ENCODE assay signal across 8 cellular contexts in genomic region chr6:115896538-115897129, GRCh38.
DNase-seq lines count a peak whose midpoint lies in the region; ATAC-seq and TF ChIP-seq lines count a peak whose summit lies in the region.

No MANE protein-coding gene starts in this region.

- no peaks in the 10 kb centered on the region for H3K36me3 ChIP-seq in gastrocnemius medialis

- no peaks in the 10 kb centered on the region for H3K27me3 ChIP-seq in gastrocnemius medialis

- H3K4me1 ChIP-seq in gastrocnemius medialis, result no peaks in the 10 kb centered on the region

- no peak for TF ChIP-seq POLR2A in gastrocnemius medialis (IDR thresholded peaks at IDR 0.05)

- H3K27ac ChIP-seq in gastrocnemius medialis, result no peak overlapping the region

- no peaks in the 10 kb centered on the region for H3K9me3 ChIP-seq in gastrocnemius medialis

- DNase-seq in G401 (ENCODE audit: low spot score), result peak; percentile 16
- DNase-seq in NAMALWA (ENCODE audit: low spot score), result peak; percentile 55
- DNase-seq in astrocyte of the cerebellum (ENCODE audit: low read depth), result peak; percentile 28
- peak; percentile 48 for DNase-seq in kidney tubule cell (ENCODE audit: low spot score)
- DNase-seq in gastrocnemius medialis, result no peak

- intact Hi-C loops in gastrocnemius medialis (cut with DNase I; ENCODE audit: low total_unique reads), result no loop called here

- peak; percentile 42 for ATAC-seq in GM21619 (IDR thresholded peaks at IDR 0.05; ENCODE audit: unreplicated experiment)
- ATAC-seq in HG02840 (IDR thresholded peaks at IDR 0.05; ENCODE audit: low FRiP score, unreplicated experiment), result no peak
- ATAC-seq in GM19467 (IDR thresholded peaks at IDR 0.05; ENCODE audit: unreplicated experiment), result no peak
- no peak for ATAC-seq in gastrocnemius medialis

- TF ChIP-seq CTCF in astrocyte of the cerebellum (IDR thresholded peaks at IDR 0.05; ENCODE audit: low read depth, low read length, missing control alignments), result peak; percentile 79
- TF ChIP-seq CTCF in gastrocnemius medialis (IDR thresholded peaks at IDR 0.05 in 4 of 5, conservative IDR thresholded peaks at IDR 0.05 in 1 of 5), result peak in 2 of 5 experiments; percentile 30 to 46

- in situ Hi-C loops in G401 (cut with HindIII; ENCODE audit: low sequenced_read_pairs), result no loop called here
- in situ Hi-C loops in astrocyte of the cerebellum (cut with HindIII; ENCODE audit: low sequenced_read_pairs), result no loop called here
- in situ Hi-C loops in gastrocnemius medialis (cut with MboI; ENCODE audit: low sequenced_read_pairs in 4 of 4), result loop anchor here in 1 of 4 donors (10.0 kb wide), 1 partner anchor 1152 kb away; no protein-coding TSS in a partner anchor

- H3K4me3 ChIP-seq in astrocyte of the cerebellum (ENCODE audit: low read depth, low read length), result no peak overlapping the region
- H3K4me3 ChIP-seq in gastrocnemius medialis, result no peak overlapping the region

Comparison
In these comparisons a context has a peak if more than half of its experiments do, and no peak if none do; other contexts are left out.
1. DNase-seq: peak in G401 (single experiment), NAMALWA (single experiment), astrocyte of the cerebellum (single experiment) and kidney tubule cell (single experiment); none in gastrocnemius medialis (0 of 2).